ENCODE assay signal across 8 cellular contexts in genomic region chr7:108569381-108570145, GRCh38. TPM values are rescaled to one million over a fixed set of nuclear protein-coding genes. Genes with fewer than 3 reads are reported as not detected.
DNase-seq lines count a peak whose midpoint lies in the region; ATAC-seq and TF ChIP-seq lines count a peak whose summit lies in the region.

DNAJB9 (plus strand) TSS chr7:108569874; CDS start chr7:108571727, 1,853 bp downstream.
THAP5 (minus strand) TSS chr7:108569706; CDS start chr7:108569569, 137 bp downstream.

- DNase-seq in NCI-H1694 treated with DMSO at 0.1 percent for 48 hours (lab: John Stamatoyannopoulos, UW), result peak; percentile 97
- peak; percentile 95 to 99 (median 98) for DNase-seq in T-helper 17 cell
- DNase-seq in left ventricle myocardium inferior, result peak; percentile 99
- DNase-seq in progenitor cell of endocrine pancreas (ENCODE audit: low spot score, unreplicated experiment), result peak; percentile 96
- peak; percentile 100 for DNase-seq in ureter (ENCODE audit: low spot score)

- no peak for TF ChIP-seq CTCF in left ventricle myocardium inferior (IDR thresholded peaks at IDR 0.05; ENCODE audit: borderline replicate concordance)
- no peak for TF ChIP-seq CTCF in progenitor cell of endocrine pancreas (IDR thresholded peaks at IDR 0.05; ENCODE audit: unreplicated experiment)

- peaks cover 85% of the 10 kb centered on the region for H3K4me1 ChIP-seq in left ventricle myocardium inferior

- H3K4me3 ChIP-seq in left ventricle myocardium inferior, result peak within 1 kb of the TSS; percentile 93

- H3K27me3 Mint-ChIP-seq in T-helper 17 cell, result no peaks in the 10 kb centered on the region
- H3K27me3 Mint-ChIP-seq in progenitor cell of endocrine pancreas, result no peaks in the 10 kb centered on the region

- intact Hi-C loops in left ventricle myocardium inferior (cut with micrococcal nuclease), result no loop called here

- H3K4me1 Mint-ChIP-seq in T-helper 17 cell, result peaks cover 32% of the 10 kb centered on the region
- peaks cover 23% of the 10 kb centered on the region for H3K4me1 Mint-ChIP-seq in progenitor cell of endocrine pancreas (ENCODE audit: low read depth)

- H3K27me3 ChIP-seq in left ventricle myocardium inferior (ENCODE audit: low read depth), result no peaks in the 10 kb centered on the region

- ATAC-seq in HG02885 (IDR thresholded peaks at IDR 0.05; ENCODE audit: poor library complexity, unreplicated experiment), result peak; percentile 94
- peak; percentile 91 for ATAC-seq in T-helper 17 cell

- no peaks in the 10 kb centered on the region for H3K9me3 ChIP-seq in T-helper 17 cell (ENCODE audit: control insufficient read depth, low read length, poor library complexity, severe bottlenecking)
- no peaks in the 10 kb centered on the region for H3K9me3 ChIP-seq in left ventricle myocardium inferior (replicated peaks)

- H3K9me3 Mint-ChIP-seq in progenitor cell of endocrine pancreas (ENCODE audit: low read depth), result no peaks in the 10 kb centered on the region

- peaks cover 31% of the 10 kb centered on the region for H3K36me3 ChIP-seq in left ventricle myocardium inferior

- H3K36me3 Mint-ChIP-seq in T-helper 17 cell (ENCODE audit: low read depth) (peaks cover 10% of the 10 kb centered on the region), progenitor cell of endocrine pancreas (ENCODE audit: insufficient read depth) (peaks cover 20% of the 10 kb centered on the region)

- peak within 1 kb of the TSS; percentile 100 for H3K27ac Mint-ChIP-seq in T-helper 17 cell
- H3K27ac Mint-ChIP-seq in progenitor cell of endocrine pancreas, result peak within 1 kb of the TSS; percentile 100

- peak; percentile 91 for TF ChIP-seq POLR2A in GM15510 (IDR thresholded peaks at IDR 0.05; ENCODE audit: borderline replicate concordance, extremely low read depth, insufficient read length)

- H3K27ac ChIP-seq in angular gyrus (ENCODE audit: low read depth, low read length) (peak within 1 kb of the TSS; percentile 81), left ventricle myocardium inferior (replicated peaks) (peak within 1 kb of the TSS; percentile 96)

- H3K4me3 Mint-ChIP-seq in T-helper 17 cell (peak within 1 kb of the TSS; percentile 100), progenitor cell of endocrine pancreas (ENCODE audit: low read depth) (peak within 1 kb of the TSS; percentile 95)

RNA-seq across cellular contexts. Expression of gene DNAJB9, which starts in this region (rescaled TPM):
- total RNA-seq in T-helper 17 cell (10 to 100 TPM; 54.3 to 58.3 TPM), left ventricle myocardium inferior (47.9 TPM), progenitor cell of endocrine pancreas (19.5 TPM in 2 replicates), ureter (16.7 TPM)

RNA-seq across cellular contexts. Expression of gene THAP5, which starts in this region (rescaled TPM):
- 10 to 100 TPM; 16.8 to 18.1 TPM for total RNA-seq in T-helper 17 cell
- total RNA-seq in left ventricle myocardium inferior, result 24.4 TPM
- total RNA-seq in progenitor cell of endocrine pancreas, result 19.4 and 21.4 TPM in 2 replicates
- 35.6 TPM for total RNA-seq in ureter

Comparison
In these comparisons a context has a peak if more than half of its experiments do, and no peak if none do; other contexts are left out.
1. Peak in every context shown above with its lines: DNase-seq, ATAC-seq, H3K4me3 ChIP-seq and H3K27ac ChIP-seq.